Comparison of ENCODE assay signal across 13 cellular contexts in genomic region chr13:76637651-76638111, GRCh38.
DNase-seq lines count a peak whose midpoint lies in the region; ATAC-seq and TF ChIP-seq lines count a peak whose summit lies in the region.
"Had no signal": no experiment of that assay in that cellular context is flagged by ENCODE, and none has a peak within 500 bp of the region (broad histone marks: within the 10 kb centered on the region; RNA-seq: fewer than 3 reads in every experiment).

No MANE protein-coding gene starts in this region.

- no peak overlapping the region for H3K4me3 Mint-ChIP-seq in nephron
- H3K4me3 Mint-ChIP-seq in activated CD8-positive, alpha-beta T cell treated with anti-CD3 and anti-CD28 coated beads for 36 hours = no peak overlapping the region
- H3K4me3 Mint-ChIP-seq in MCF 10A (ENCODE audit: unreplicated experiment) = no peak overlapping the region
- H3K4me3 Mint-ChIP-seq: activated naive CD4-positive, alpha-beta T cell treated with anti-CD3 and anti-CD28 coated beads, Interleukin-2, amount 50 U/mL, for 24 hours had no signal

- CTCF ChIA-PET in activated CD8-positive, alpha-beta T cell treated with anti-CD3 and anti-CD28 coated beads for 36 hours (lab: Charles Lee) = interaction anchor here (0.6 kb wide), 1 partner anchor 22 kb away, joined by 3 read pairs; no protein-coding TSS in a partner anchor
- CTCF ChIA-PET in MCF 10A (lab: Yijun Ruan, JAX) = interaction anchor here (0.6 kb wide), 1 partner anchor 18 kb away, joined by 3 read pairs; no protein-coding TSS in a partner anchor

- DNase-seq in DMS 273 treated with DMSO at 0.1 percent for 48 hours (lab: John Stamatoyannopoulos, UW) = peak; percentile 26
- DNase-seq in RPMI7951 (ENCODE audit: low read depth) = peak; percentile 57
- DNase-seq in esophagus muscularis mucosa (ENCODE audit: extremely low spot score) = no peak
- no peak for DNase-seq in activated CD8-positive, alpha-beta T cell treated with anti-CD3 and anti-CD28 coated beads for 36 hours
- no peak for DNase-seq in MCF 10A (ENCODE audit: unreplicated experiment)
- DNase-seq in NCI-H2227 treated with DMSO at 0.1 percent for 48 hours (lab: John Stamatoyannopoulos, UW) = no peak
- no peak for DNase-seq in head of caudate nucleus
- DNase-seq: Caco-2, left lung, T-helper 2 cell had no signal

- peak overlapping the region; percentile 94 to 96 (median 95) for H3K27ac Mint-ChIP-seq in nephron
- no peak overlapping the region for H3K27ac Mint-ChIP-seq in activated CD8-positive, alpha-beta T cell treated with anti-CD3 and anti-CD28 coated beads for 36 hours
- no peak overlapping the region for H3K27ac Mint-ChIP-seq in MCF 10A (ENCODE audit: low read depth, unreplicated experiment)
- H3K27ac Mint-ChIP-seq: activated naive CD4-positive, alpha-beta T cell treated with anti-CD3 and anti-CD28 coated beads, Interleukin-2, amount 50 U/mL, for 24 hours had no signal

- H3K36me3 Mint-ChIP-seq in nephron (ENCODE audit: low read depth) (no peaks in the 10 kb centered on the region), MCF 10A (ENCODE audit: insufficient read depth, unreplicated experiment) (no peaks in the 10 kb centered on the region)
- no peaks in the 10 kb centered on the region for H3K36me3 Mint-ChIP-seq in activated CD8-positive, alpha-beta T cell treated with anti-CD3 and anti-CD28 coated beads for 36 hours (ENCODE audit: low read depth)
- H3K36me3 Mint-ChIP-seq: activated naive CD4-positive, alpha-beta T cell treated with anti-CD3 and anti-CD28 coated beads, Interleukin-2, amount 50 U/mL, for 24 hours had no signal

- no peak for ATAC-seq in activated CD8-positive, alpha-beta T cell treated with anti-CD3 and anti-CD28 coated beads for 36 hours
- ATAC-seq: activated CD4-positive, CD25-positive, alpha-beta regulatory T cell treated with anti-CD3 and anti-CD28 coated beads, Interleukin-2, amount 50 U/mL, for 24 hours; left lung had no signal

- no peak for TF ChIP-seq POLR2A in esophagus muscularis mucosa (IDR thresholded peaks at IDR 0.05; ENCODE audit: low read depth)

- TF ChIP-seq CTCF in esophagus muscularis mucosa (IDR thresholded peaks at IDR 0.05) = no peak
- TF ChIP-seq CTCF in nephron (IDR thresholded peaks at IDR 0.05; ENCODE audit: unreplicated experiment in 3 of 3) = no peak
- no peak for TF ChIP-seq CTCF in activated CD8-positive, alpha-beta T cell treated with anti-CD3 and anti-CD28 coated beads for 36 hours (IDR thresholded peaks at IDR 0.05)
- no peak for TF ChIP-seq CTCF in MCF 10A (IDR thresholded peaks at IDR 0.05; ENCODE audit: unreplicated experiment)

- H3K27ac ChIP-seq in esophagus muscularis mucosa (replicated peaks in 1 of 4) = peak overlapping the region; percentile 26 to 57 (median 41)
- H3K27ac ChIP-seq: left lung had no signal

- no peaks in the 10 kb centered on the region for H3K27me3 ChIP-seq in esophagus muscularis mucosa
- H3K27me3 ChIP-seq: left lung had no signal

- H3K9me3 ChIP-seq in esophagus muscularis mucosa = no peaks in the 10 kb centered on the region
- H3K9me3 ChIP-seq: Caco-2, left lung had no signal

- WGBS in esophagus muscularis mucosa = 34% methylated on average over 2 of the region's 2 CpGs

- POLR2A ChIA-PET in activated CD8-positive, alpha-beta T cell treated with anti-CD3 and anti-CD28 coated beads for 36 hours (lab: Charles Lee) = no interaction called here
- POLR2A ChIA-PET in MCF 10A (lab: Yijun Ruan, JAX) = interaction anchor here (1.1 kb wide), 1 partner anchor 15 kb away, joined by 4 read pairs; no protein-coding TSS in a partner anchor

- BruUV-seq in MCF 10A (replicated peaks; lab: Mats Ljungman, UMichigan) = no TSS peak

- H3K4me3 ChIP-seq in esophagus muscularis mucosa = no peak overlapping the region
- H3K4me3 ChIP-seq: left lung had no signal

- H3K9me3 Mint-ChIP-seq in nephron (no peaks in the 10 kb centered on the region), MCF 10A (ENCODE audit: unreplicated experiment) (no peaks in the 10 kb centered on the region)
- no peaks in the 10 kb centered on the region for H3K9me3 Mint-ChIP-seq in activated CD8-positive, alpha-beta T cell treated with anti-CD3 and anti-CD28 coated beads for 36 hours
- H3K9me3 Mint-ChIP-seq: activated naive CD4-positive, alpha-beta T cell treated with anti-CD3 and anti-CD28 coated beads, Interleukin-2, amount 50 U/mL, for 24 hours had no signal

- no peaks in the 10 kb centered on the region for H3K36me3 ChIP-seq in esophagus muscularis mucosa
- H3K36me3 ChIP-seq: left lung had no signal

- intact Hi-C loops in esophagus muscularis mucosa (cut with DNase I) (no loop called here), MCF 10A (cut with micrococcal nuclease) (no loop called here), head of caudate nucleus (cut with DNase I) (no loop called here)
- intact Hi-C loops in activated CD8-positive, alpha-beta T cell treated with anti-CD3 and anti-CD28 coated beads for 36 hours (cut with micrococcal nuclease) = no loop called here

- no peak for TF ChIP-seq EP300 in esophagus muscularis mucosa (IDR thresholded peaks at IDR 0.05)

- H3K4me1 ChIP-seq in esophagus muscularis mucosa = peaks cover 8 to 52% (median 46%) of the 10 kb centered on the region in 4 donors
- H3K4me1 ChIP-seq: Caco-2, left lung had no signal

- H3K27me3 Mint-ChIP-seq in nephron (ENCODE audit: low read depth) (peaks cover 1% of the 10 kb centered on the region), MCF 10A (ENCODE audit: insufficient read depth, unreplicated experiment) (no peaks in the 10 kb centered on the region)
- H3K27me3 Mint-ChIP-seq in activated CD8-positive, alpha-beta T cell treated with anti-CD3 and anti-CD28 coated beads for 36 hours = no peaks in the 10 kb centered on the region
- H3K27me3 Mint-ChIP-seq: activated naive CD4-positive, alpha-beta T cell treated with anti-CD3 and anti-CD28 coated beads, Interleukin-2, amount 50 U/mL, for 24 hours had no signal

- H3K4me1 Mint-ChIP-seq in nephron (peaks cover 69% of the 10 kb centered on the region), MCF 10A (ENCODE audit: insufficient read depth, unreplicated experiment) (no peaks in the 10 kb centered on the region)
- H3K4me1 Mint-ChIP-seq in activated CD8-positive, alpha-beta T cell treated with anti-CD3 and anti-CD28 coated beads for 36 hours (ENCODE audit: low read depth) = no peaks in the 10 kb centered on the region
- H3K4me1 Mint-ChIP-seq: activated naive CD4-positive, alpha-beta T cell treated with anti-CD3 and anti-CD28 coated beads, Interleukin-2, amount 50 U/mL, for 24 hours had no signal

Comparison
In these comparisons a context has a peak if more than half of its experiments do, and no peak if none do; other contexts are left out.
1. DNase-seq: peak in DMS 273 treated with DMSO at 0.1 percent for 48 hours (single experiment) and RPMI7951 (single experiment); none in esophagus muscularis mucosa (single experiment), activated CD8-positive, alpha-beta T cell treated with anti-CD3 and anti-CD28 coated beads for 36 hours (single experiment), MCF 10A (single experiment), NCI-H2227 treated with DMSO at 0.1 percent for 48 hours (single experiment) and head of caudate nucleus (0 of 42).
2. H3K27ac Mint-ChIP-seq: peak in nephron (3 of 3); none in activated CD8-positive, alpha-beta T cell treated with anti-CD3 and anti-CD28 coated beads for 36 hours (single experiment) and MCF 10A (single experiment).